Comparison of ENCODE assay signal across 1 cellular context in the genomic region with DNA sequence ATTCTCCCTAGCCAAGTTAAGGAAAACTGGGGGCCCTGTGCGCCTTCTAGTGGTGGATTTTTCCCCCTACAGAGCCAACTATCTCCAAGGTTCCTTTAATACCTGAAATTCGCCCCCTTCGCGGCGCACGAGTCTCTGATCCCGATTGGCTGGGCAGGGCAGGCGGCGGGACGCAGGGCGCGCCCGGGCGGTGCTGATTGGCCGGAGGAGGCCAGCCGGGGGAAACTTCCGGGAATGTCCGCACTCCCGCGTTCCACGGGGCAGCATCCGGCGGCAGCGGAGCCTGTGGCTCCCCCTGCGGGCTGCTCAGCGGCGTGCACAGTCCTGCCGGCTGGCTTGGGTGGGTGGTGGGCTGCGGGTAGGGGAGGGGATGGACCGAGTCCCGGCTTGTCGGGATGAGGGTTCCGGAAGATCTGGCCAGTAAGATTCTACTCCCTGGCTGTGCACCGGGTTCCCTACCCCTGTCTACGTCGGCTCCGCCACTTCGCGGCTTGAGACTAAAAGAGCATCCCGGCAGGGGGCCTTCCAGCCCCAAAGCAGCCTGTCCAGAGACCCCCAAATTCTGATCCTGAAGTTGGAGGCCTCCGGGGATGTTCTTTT.
TF ChIP-seq lines count a peak whose summit lies in the region.

TSS of gene NABP2 (plus strand) at position 241 of the 600 bp plus-strand sequence. CDS start 515 bp downstream, outside the sequence.

TF ChIP-seq in HepG2, 621 proteins besides CTCF, POLR2A, EP300 and RAD21 (continued from another document and continues in another):
- TF ChIP-seq, protein P1, sequence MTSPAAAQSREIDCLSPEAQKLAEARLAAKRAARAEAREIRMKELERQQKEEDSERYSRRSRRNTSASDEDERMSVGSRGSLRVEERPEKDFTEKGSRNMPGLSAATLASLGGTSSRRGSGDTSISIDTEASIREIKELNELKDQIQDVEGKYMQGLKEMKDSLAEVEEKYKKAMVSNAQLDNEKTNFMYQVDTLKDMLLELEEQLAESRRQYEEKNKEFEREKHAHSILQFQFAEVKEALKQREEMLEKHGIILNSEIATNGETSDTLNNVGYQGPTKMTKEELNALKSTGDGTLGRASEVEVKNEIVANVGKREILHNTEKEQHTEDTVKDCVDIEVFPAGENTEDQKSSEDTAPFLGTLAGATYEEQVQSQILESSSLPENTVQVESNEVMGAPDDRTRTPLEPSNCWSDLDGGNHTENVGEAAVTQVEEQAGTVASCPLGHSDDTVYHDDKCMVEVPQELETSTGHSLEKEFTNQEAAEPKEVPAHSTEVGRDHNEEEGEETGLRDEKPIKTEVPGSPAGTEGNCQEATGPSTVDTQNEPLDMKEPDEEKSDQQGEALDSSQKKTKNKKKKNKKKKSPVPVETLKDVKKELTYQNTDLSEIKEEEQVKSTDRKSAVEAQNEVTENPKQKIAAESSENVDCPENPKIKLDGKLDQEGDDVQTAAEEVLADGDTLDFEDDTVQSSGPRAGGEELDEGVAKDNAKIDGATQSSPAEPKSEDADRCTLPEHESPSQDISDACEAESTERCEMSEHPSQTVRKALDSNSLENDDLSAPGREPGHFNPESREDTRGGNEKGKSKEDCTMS (CRISPR knock-in tag; conservative IDR thresholded peaks at IDR 0.05): no peak
- TF ChIP-seq DNMT3B (CRISPR knock-in tag; conservative IDR thresholded peaks at IDR 0.05) (no peak), ZNF260 (CRISPR knock-in tag; IDR thresholded peaks at IDR 0.05; ENCODE audit: borderline replicate concordance, low read depth) (no peak), ZFP36L1 (CRISPR knock-in tag; IDR thresholded peaks at IDR 0.05) (no peak), MAFF (IDR thresholded peaks at IDR 0.05; ENCODE audit: low read depth, low read length) (no peak), ZNF652 (CRISPR knock-in tag; IDR thresholded peaks at IDR 0.05; ENCODE audit: borderline replicate concordance, low read depth) (no peak), ZBTB49 (CRISPR knock-in tag; IDR thresholded peaks at IDR 0.05; ENCODE audit: borderline replicate concordance) (no peak), NR2F1 (CRISPR knock-in tag; IDR thresholded peaks at IDR 0.05) (no peak), HMG20A (CRISPR knock-in tag; IDR thresholded peaks at IDR 0.05; ENCODE audit: borderline replicate concordance) (no peak), ZSCAN12 (CRISPR knock-in tag; IDR thresholded peaks at IDR 0.05) (no peak), PRPF4 (IDR thresholded peaks at IDR 0.05; ENCODE audit: low read depth, low read length, poor library complexity, severe bottlenecking) (no peak), XBP1 (CRISPR knock-in tag; IDR thresholded peaks at IDR 0.05) (no peak), PLRG1 (conservative IDR thresholded peaks at IDR 0.05) (no peak), ZNF546 (CRISPR knock-in tag; conservative IDR thresholded peaks at IDR 0.05) (0 out of 2 replicates have a peak, but pooled peaks have one; percentile 54), DPF2 (CRISPR knock-in tag; IDR thresholded peaks at IDR 0.05; ENCODE audit: borderline replicate concordance, low read depth) (no peak), KDM6A (CRISPR knock-in tag; IDR thresholded peaks at IDR 0.05; ENCODE audit: low read depth) (no peak), MIXL1 (CRISPR knock-in tag; IDR thresholded peaks at IDR 0.05) (peak; percentile 43; the same call in 1 of the 2 replicates), ZKSCAN8 (CRISPR knock-in tag; IDR thresholded peaks at IDR 0.05; ENCODE audit: borderline replicate concordance) (no peak), U2AF2 (IDR thresholded peaks at IDR 0.05; ENCODE audit: low read depth, low read length) (no peak), TMF1 (CRISPR knock-in tag; IDR thresholded peaks at IDR 0.05; ENCODE audit: low read depth) (no peak), NR2C2 (CRISPR knock-in tag; IDR thresholded peaks at IDR 0.05; ENCODE audit: borderline replicate concordance) (peak; percentile 28; the same call in 1 of the 2 replicates), XRCC5 (optimal IDR thresholded peaks at IDR 0.05; ENCODE audit: low read length) (peak; percentile 93), KDM1A (CRISPR knock-in tag; IDR thresholded peaks at IDR 0.05) (no peak), RBM39 (IDR thresholded peaks at IDR 0.05; ENCODE audit: low read depth, low read length, poor library complexity, severe bottlenecking) (peak; percentile 81)
- TF ChIP-seq, protein P2, sequence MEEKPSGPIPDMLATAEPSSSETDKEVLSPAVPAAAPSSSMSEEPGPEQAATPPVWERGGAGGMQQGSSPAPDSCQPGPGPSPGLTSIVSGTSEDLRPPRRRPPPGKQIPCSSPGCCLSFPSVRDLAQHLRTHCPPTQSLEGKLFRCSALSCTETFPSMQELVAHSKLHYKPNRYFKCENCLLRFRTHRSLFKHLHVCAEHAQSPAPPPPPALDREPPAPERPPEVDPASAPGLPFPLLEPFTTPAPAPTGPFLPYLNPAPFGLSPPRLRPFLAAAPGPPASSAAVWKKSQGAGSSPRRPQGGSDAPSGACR (CRISPR knock-in tag; IDR thresholded peaks at IDR 0.05): no peak
- TF ChIP-seq, protein P3, sequence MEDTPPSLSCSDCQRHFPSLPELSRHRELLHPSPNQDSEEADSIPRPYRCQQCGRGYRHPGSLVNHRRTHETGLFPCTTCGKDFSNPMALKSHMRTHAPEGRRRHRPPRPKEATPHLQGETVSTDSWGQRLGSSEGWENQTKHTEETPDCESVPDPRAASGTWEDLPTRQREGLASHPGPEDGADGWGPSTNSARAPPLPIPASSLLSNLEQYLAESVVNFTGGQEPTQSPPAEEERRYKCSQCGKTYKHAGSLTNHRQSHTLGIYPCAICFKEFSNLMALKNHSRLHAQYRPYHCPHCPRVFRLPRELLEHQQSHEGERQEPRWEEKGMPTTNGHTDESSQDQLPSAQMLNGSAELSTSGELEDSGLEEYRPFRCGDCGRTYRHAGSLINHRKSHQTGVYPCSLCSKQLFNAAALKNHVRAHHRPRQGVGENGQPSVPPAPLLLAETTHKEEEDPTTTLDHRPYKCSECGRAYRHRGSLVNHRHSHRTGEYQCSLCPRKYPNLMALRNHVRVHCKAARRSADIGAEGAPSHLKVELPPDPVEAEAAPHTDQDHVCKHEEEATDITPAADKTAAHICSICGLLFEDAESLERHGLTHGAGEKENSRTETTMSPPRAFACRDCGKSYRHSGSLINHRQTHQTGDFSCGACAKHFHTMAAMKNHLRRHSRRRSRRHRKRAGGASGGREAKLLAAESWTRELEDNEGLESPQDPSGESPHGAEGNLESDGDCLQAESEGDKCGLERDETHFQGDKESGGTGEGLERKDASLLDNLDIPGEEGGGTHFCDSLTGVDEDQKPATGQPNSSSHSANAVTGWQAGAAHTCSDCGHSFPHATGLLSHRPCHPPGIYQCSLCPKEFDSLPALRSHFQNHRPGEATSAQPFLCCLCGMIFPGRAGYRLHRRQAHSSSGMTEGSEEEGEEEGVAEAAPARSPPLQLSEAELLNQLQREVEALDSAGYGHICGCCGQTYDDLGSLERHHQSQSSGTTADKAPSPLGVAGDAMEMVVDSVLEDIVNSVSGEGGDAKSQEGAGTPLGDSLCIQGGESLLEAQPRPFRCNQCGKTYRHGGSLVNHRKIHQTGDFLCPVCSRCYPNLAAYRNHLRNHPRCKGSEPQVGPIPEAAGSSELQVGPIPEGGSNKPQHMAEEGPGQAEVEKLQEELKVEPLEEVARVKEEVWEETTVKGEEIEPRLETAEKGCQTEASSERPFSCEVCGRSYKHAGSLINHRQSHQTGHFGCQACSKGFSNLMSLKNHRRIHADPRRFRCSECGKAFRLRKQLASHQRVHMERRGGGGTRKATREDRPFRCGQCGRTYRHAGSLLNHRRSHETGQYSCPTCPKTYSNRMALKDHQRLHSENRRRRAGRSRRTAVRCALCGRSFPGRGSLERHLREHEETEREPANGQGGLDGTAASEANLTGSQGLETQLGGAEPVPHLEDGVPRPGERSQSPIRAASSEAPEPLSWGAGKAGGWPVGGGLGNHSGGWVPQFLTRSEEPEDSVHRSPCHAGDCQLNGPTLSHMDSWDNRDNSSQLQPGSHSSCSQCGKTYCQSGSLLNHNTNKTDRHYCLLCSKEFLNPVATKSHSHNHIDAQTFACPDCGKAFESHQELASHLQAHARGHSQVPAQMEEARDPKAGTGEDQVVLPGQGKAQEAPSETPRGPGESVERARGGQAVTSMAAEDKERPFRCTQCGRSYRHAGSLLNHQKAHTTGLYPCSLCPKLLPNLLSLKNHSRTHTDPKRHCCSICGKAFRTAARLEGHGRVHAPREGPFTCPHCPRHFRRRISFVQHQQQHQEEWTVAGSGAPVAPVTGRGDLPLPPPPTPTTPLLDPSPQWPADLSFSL (CRISPR knock-in tag; IDR thresholded peaks at IDR 0.05): no peak
- TF ChIP-seq, protein P4, sequence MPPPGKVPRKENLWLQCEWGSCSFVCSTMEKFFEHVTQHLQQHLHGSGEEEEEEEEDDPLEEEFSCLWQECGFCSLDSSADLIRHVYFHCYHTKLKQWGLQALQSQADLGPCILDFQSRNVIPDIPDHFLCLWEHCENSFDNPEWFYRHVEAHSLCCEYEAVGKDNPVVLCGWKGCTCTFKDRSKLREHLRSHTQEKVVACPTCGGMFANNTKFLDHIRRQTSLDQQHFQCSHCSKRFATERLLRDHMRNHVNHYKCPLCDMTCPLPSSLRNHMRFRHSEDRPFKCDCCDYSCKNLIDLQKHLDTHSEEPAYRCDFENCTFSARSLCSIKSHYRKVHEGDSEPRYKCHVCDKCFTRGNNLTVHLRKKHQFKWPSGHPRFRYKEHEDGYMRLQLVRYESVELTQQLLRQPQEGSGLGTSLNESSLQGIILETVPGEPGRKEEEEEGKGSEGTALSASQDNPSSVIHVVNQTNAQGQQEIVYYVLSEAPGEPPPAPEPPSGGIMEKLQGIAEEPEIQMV (CRISPR knock-in tag; IDR thresholded peaks at IDR 0.05; ENCODE audit: low read depth): peak; percentile 60; the same call in 1 of the 2 replicates
- TF ChIP-seq, protein P5, sequence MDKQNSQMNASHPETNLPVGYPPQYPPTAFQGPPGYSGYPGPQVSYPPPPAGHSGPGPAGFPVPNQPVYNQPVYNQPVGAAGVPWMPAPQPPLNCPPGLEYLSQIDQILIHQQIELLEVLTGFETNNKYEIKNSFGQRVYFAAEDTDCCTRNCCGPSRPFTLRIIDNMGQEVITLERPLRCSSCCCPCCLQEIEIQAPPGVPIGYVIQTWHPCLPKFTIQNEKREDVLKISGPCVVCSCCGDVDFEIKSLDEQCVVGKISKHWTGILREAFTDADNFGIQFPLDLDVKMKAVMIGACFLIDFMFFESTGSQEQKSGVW (CRISPR knock-in tag; IDR thresholded peaks at IDR 0.05; ENCODE audit: borderline replicate concordance): no peak
- TF ChIP-seq, protein P6, sequence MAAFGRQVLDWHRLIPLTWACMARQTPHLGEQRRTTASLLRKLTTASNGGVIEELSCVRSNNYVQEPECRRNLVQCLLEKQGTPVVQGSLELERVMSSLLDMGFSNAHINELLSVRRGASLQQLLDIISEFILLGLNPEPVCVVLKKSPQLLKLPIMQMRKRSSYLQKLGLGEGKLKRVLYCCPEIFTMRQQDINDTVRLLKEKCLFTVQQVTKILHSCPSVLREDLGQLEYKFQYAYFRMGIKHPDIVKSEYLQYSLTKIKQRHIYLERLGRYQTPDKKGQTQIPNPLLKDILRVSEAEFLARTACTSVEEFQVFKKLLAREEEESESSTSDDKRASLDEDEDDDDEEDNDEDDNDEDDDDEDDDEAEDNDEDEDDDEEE (CRISPR knock-in tag; IDR thresholded peaks at IDR 0.05): no peak
- TF ChIP-seq, protein P7, sequence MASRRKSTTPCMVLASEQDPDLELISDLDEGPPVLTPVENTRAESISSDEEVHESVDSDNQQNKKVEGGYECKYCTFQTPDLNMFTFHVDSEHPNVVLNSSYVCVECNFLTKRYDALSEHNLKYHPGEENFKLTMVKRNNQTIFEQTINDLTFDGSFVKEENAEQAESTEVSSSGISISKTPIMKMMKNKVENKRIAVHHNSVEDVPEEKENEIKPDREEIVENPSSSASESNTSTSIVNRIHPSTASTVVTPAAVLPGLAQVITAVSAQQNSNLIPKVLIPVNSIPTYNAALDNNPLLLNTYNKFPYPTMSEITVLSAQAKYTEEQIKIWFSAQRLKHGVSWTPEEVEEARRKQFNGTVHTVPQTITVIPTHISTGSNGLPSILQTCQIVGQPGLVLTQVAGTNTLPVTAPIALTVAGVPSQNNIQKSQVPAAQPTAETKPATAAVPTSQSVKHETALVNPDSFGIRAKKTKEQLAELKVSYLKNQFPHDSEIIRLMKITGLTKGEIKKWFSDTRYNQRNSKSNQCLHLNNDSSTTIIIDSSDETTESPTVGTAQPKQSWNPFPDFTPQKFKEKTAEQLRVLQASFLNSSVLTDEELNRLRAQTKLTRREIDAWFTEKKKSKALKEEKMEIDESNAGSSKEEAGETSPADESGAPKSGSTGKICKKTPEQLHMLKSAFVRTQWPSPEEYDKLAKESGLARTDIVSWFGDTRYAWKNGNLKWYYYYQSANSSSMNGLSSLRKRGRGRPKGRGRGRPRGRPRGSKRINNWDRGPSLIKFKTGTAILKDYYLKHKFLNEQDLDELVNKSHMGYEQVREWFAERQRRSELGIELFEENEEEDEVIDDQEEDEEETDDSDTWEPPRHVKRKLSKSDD (CRISPR knock-in tag; IDR thresholded peaks at IDR 0.05; ENCODE audit: low read depth): no peak
- TF ChIP-seq, protein P8, sequence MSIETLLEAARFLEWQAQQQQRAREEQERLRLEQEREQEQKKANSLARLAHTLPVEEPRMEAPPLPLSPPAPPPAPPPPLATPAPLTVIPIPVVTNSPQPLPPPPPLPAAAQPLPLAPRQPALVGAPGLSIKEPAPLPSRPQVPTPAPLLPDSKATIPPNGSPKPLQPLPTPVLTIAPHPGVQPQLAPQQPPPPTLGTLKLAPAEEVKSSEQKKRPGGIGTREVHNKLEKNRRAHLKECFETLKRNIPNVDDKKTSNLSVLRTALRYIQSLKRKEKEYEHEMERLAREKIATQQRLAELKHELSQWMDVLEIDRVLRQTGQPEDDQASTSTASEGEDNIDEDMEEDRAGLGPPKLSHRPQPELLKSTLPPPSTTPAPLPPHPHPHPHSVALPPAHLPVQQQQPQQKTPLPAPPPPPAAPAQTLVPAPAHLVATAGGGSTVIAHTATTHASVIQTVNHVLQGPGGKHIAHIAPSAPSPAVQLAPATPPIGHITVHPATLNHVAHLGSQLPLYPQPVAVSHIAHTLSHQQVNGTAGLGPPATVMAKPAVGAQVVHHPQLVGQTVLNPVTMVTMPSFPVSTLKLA (IDR thresholded peaks at IDR 0.05): peak; percentile 60
